Comparison of ENCODE assay signal across 10 cellular contexts in the genomic region with DNA sequence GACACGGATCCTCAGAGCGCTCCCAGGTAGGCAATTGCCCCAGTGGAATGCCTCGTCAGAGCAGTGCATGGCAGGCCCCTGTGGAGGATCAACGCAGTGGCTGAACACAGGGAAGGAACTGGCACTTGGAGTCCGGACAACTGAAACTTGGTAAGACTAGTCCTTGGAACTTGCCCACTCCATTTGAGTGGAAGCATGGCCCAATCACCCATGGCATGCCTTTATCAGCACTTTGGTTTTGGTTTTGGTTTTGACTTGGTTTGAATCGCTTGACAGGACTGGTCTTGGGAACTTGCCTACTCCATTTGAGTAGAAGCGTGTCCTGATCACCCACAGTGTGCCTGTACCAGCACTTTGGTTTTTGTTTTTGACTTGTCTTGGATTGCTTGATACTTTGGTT. TPM values are rescaled to one million over a fixed set of nuclear protein-coding genes. Genes with fewer than 3 reads are reported as not detected.
DNase-seq lines count a peak whose midpoint lies in the region; ATAC-seq and TF ChIP-seq lines count a peak whose summit lies in the region.
"Not testable (repeated sequence)": the region's sequence is repeated elsewhere in the genome, so short reads cannot be mapped to it uniquely, and the experiment has no call there.
"Had no signal": no experiment of that assay in that cellular context is flagged by ENCODE, and none has a peak within 500 bp of the region (broad histone marks: within the 10 kb centered on the region; RNA-seq: fewer than 3 reads in every experiment).

No MANE protein-coding gene starts in this region.

- H3K36me3 Mint-ChIP-seq in CD8-positive, alpha-beta T cell; T-cell; activated naive CD4-positive, alpha-beta T cell treated with anti-CD3 and anti-CD28 coated beads, Interleukin-2, amount 50 U/mL, for 24 hours; endodermal cell (ENCODE audit: low read depth): not testable (repeated sequence)
- peaks cover 30% of the 10 kb centered on the region for H3K36me3 Mint-ChIP-seq in activated CD4-positive, alpha-beta memory T cell treated with anti-CD3 and anti-CD28 coated beads for 36 hours
- H3K36me3 Mint-ChIP-seq in stimulated activated naive B cell treated with anti-CD40 and anti-IgM and Interleukin-4, amounts not matched to agents 10 μg/mL and 1 μg/mL and 100 μg/mL, for 72 hours: peaks cover 12 to 34% of the 10 kb centered on the region in 2 donors

- CTCF ChIA-PET in CD8-positive, alpha-beta T cell (lab: Charles Lee): interaction anchor here (1.8 kb wide), 1 partner anchor 16 kb away, joined by 4 read pairs; no protein-coding TSS in a partner anchor
- CTCF ChIA-PET in T-cell (lab: Charles Lee); activated CD4-positive, alpha-beta memory T cell treated with anti-CD3 and anti-CD28 coated beads for 36 hours (lab: Charles Lee): not testable (repeated sequence)

- not testable (repeated sequence) for H3K36me3 ChIP-seq in CD8-positive, alpha-beta T cell (ENCODE audit: insufficient read depth, low read length); endodermal cell (ENCODE audit: control insufficient read depth, insufficient read depth, low read length)

- H3K9ac ChIP-seq in endodermal cell (ENCODE audit: extremely low read depth, low read length, poor library complexity, severe bottlenecking): not testable (repeated sequence)

- not testable (repeated sequence) for ATAC-seq in CD8-positive, alpha-beta T cell; T-cell (replicated peaks in 1 of 4); stimulated activated naive B cell treated with anti-CD40 and anti-IgM and Interleukin-4, amounts not matched to agents 10 μg/mL and 1 μg/mL and 100 μg/mL, for 72 hours (replicated peaks)

- not testable (repeated sequence) for H3K4me3 ChIP-seq in CD8-positive, alpha-beta T cell (ENCODE audit: low read depth, low read length); endodermal cell (ENCODE audit: low read length)

- H3K27ac Mint-ChIP-seq in CD8-positive, alpha-beta T cell; endodermal cell: not testable (repeated sequence)
- H3K27ac Mint-ChIP-seq in T-cell: peak overlapping the region; percentile 65 to 85
- H3K27ac Mint-ChIP-seq in activated CD4-positive, alpha-beta memory T cell treated with anti-CD3 and anti-CD28 coated beads for 36 hours: peak overlapping the region; percentile 99
- peak overlapping the region; percentile 82 for H3K27ac Mint-ChIP-seq in activated naive CD4-positive, alpha-beta T cell treated with anti-CD3 and anti-CD28 coated beads, Interleukin-2, amount 50 U/mL, for 24 hours
- H3K27ac Mint-ChIP-seq in stimulated activated naive B cell treated with anti-CD40 and anti-IgM and Interleukin-4, amounts not matched to agents 10 μg/mL and 1 μg/mL and 100 μg/mL, for 72 hours: peak overlapping the region; percentile 99

- H3K9me3 Mint-ChIP-seq in CD8-positive, alpha-beta T cell; T-cell; activated CD4-positive, alpha-beta memory T cell treated with anti-CD3 and anti-CD28 coated beads for 36 hours; activated naive CD4-positive, alpha-beta T cell treated with anti-CD3 and anti-CD28 coated beads, Interleukin-2, amount 50 U/mL, for 24 hours; stimulated activated naive B cell treated with anti-CD40 and anti-IgM and Interleukin-4, amounts not matched to agents 10 μg/mL and 1 μg/mL and 100 μg/mL, for 72 hours: not testable (repeated sequence)
- H3K9me3 Mint-ChIP-seq in endodermal cell: peaks cover 28% of the 10 kb centered on the region

- WGBS in endodermal cell (ENCODE audit: insufficient coverage in 1 of 2, insufficient read length in 1 of 2), 2 experiments: 93 to 94% methylated on average over 6 to 7 of the region's 7 CpGs

- not testable (repeated sequence) for H3K9me3 ChIP-seq in CD8-positive, alpha-beta T cell (ENCODE audit: low read length); endodermal cell (ENCODE audit: control insufficient read depth, low read length)

- H3K27ac ChIP-seq in CD8-positive, alpha-beta T cell (ENCODE audit: low read depth, low read length); endodermal cell (ENCODE audit: low read depth, low read length): not testable (repeated sequence)

- POLR2A ChIA-PET in CD8-positive, alpha-beta T cell (lab: Charles Lee); T-cell (lab: Charles Lee): not testable (repeated sequence)
- POLR2A ChIA-PET in activated CD4-positive, alpha-beta memory T cell treated with anti-CD3 and anti-CD28 coated beads for 36 hours (lab: Charles Lee): interaction anchor here (3.7 to 5.5 kb wide), 3 partner anchors 12 to 39 kb away, joined by 33 to 114 read pairs (median 41); no protein-coding TSS in a partner anchor

- intact Hi-C loops in CD8-positive, alpha-beta T cell (cut with DNase I, micrococcal nuclease); activated CD4-positive, alpha-beta memory T cell treated with anti-CD3 and anti-CD28 coated beads for 36 hours (cut with micrococcal nuclease): not testable (repeated sequence)

- H3K4me3 Mint-ChIP-seq in CD8-positive, alpha-beta T cell: peak overlapping the region; percentile 3
- H3K4me3 Mint-ChIP-seq in T-cell: peak overlapping the region; percentile 7 to 52 (median 9)
- peak overlapping the region; percentile 50 for H3K4me3 Mint-ChIP-seq in activated CD4-positive, alpha-beta memory T cell treated with anti-CD3 and anti-CD28 coated beads for 36 hours
- peak overlapping the region; percentile 11 for H3K4me3 Mint-ChIP-seq in activated naive CD4-positive, alpha-beta T cell treated with anti-CD3 and anti-CD28 coated beads, Interleukin-2, amount 50 U/mL, for 24 hours
- not testable (repeated sequence) for H3K4me3 Mint-ChIP-seq in endodermal cell
- H3K4me3 Mint-ChIP-seq in stimulated activated naive B cell treated with anti-CD40 and anti-IgM and Interleukin-4, amounts not matched to agents 10 μg/mL and 1 μg/mL and 100 μg/mL, for 72 hours: peak overlapping the region; percentile 55 to 72

- H3K4me1 ChIP-seq in CD8-positive, alpha-beta T cell (ENCODE audit: insufficient read depth, low read length): peaks cover 28% of the 10 kb centered on the region
- H3K4me1 ChIP-seq in endodermal cell (ENCODE audit: control insufficient read depth, insufficient read depth, low read length): not testable (repeated sequence)

- peaks cover 37% of the 10 kb centered on the region for H3K4me1 Mint-ChIP-seq in CD8-positive, alpha-beta T cell (ENCODE audit: low read depth)
- H3K4me1 Mint-ChIP-seq in T-cell: peaks cover 51 to 57% (median 56%) of the 10 kb centered on the region in 3 donors
- H3K4me1 Mint-ChIP-seq in activated CD4-positive, alpha-beta memory T cell treated with anti-CD3 and anti-CD28 coated beads for 36 hours (ENCODE audit: low read depth): peaks cover 60% of the 10 kb centered on the region
- peaks cover 43% of the 10 kb centered on the region for H3K4me1 Mint-ChIP-seq in activated naive CD4-positive, alpha-beta T cell treated with anti-CD3 and anti-CD28 coated beads, Interleukin-2, amount 50 U/mL, for 24 hours
- H3K4me1 Mint-ChIP-seq in endodermal cell: not testable (repeated sequence)
- peaks cover 56 to 79% of the 10 kb centered on the region in 2 donors for H3K4me1 Mint-ChIP-seq in stimulated activated naive B cell treated with anti-CD40 and anti-IgM and Interleukin-4, amounts not matched to agents 10 μg/mL and 1 μg/mL and 100 μg/mL, for 72 hours

- not testable (repeated sequence) for H3K27me3 Mint-ChIP-seq in CD8-positive, alpha-beta T cell (ENCODE audit: low read depth); T-cell; activated CD4-positive, alpha-beta memory T cell treated with anti-CD3 and anti-CD28 coated beads for 36 hours; activated naive CD4-positive, alpha-beta T cell treated with anti-CD3 and anti-CD28 coated beads, Interleukin-2, amount 50 U/mL, for 24 hours; endodermal cell (ENCODE audit: insufficient read depth); stimulated activated naive B cell treated with anti-CD40 and anti-IgM and Interleukin-4, amounts not matched to agents 10 μg/mL and 1 μg/mL and 100 μg/mL, for 72 hours

- DNase-seq in CD8-positive, alpha-beta T cell; stimulated activated naive B cell treated with anti-CD40 and anti-IgM and Interleukin-4, amounts not matched to agents 10 μg/mL and 1 μg/mL and 100 μg/mL, for 72 hours: not testable (repeated sequence)
- DNase-seq in T-cell: peak in 1 of 34 experiments; percentile 0
- peak; percentile 47 for DNase-seq in activated CD4-positive, alpha-beta memory T cell treated with anti-CD3 and anti-CD28 coated beads for 36 hours
- DNase-seq in activated T-cell treated with anti-CD3 and anti-CD28 coated beads, Interleukin-2, amount 50 U/mL, for 48 hours: peak; percentile 27
- DNase-seq in endodermal cell: peak; percentile 20

- not testable (repeated sequence) for TF ChIP-seq CTCF in CD8-positive, alpha-beta T cell (IDR thresholded peaks at IDR 0.05); endodermal cell (conservative IDR thresholded peaks at IDR 0.05)

- H3K27me3 ChIP-seq in CD8-positive, alpha-beta T cell (ENCODE audit: insufficient read depth, low read length); endodermal cell (ENCODE audit: control insufficient read depth, insufficient read depth, low read length, poor library complexity, severe bottlenecking): not testable (repeated sequence)

RNA-seq across cellular contexts. Expression of a gene that starts 8.1 kb away (rescaled TPM):
- 100 to 1,000 TPM; 318 to 324 TPM for total RNA-seq in CD8-positive, alpha-beta T cell
- total RNA-seq in T-cell (100 to 1,000 TPM; 227 to 387 (median 255) TPM), endodermal cell (not detected)
- total RNA-seq in activated CD4-positive, alpha-beta memory T cell treated with anti-CD3 and anti-CD28 coated beads for 36 hours: 100 to 1,000 TPM; 302 to 306 TPM
- not detected for polyA plus RNA-seq in endodermal cell (2013, experiment 1 of 2)
- polyA plus RNA-seq in endodermal cell (2013, experiment 2 of 2): not detected
- total RNA-seq: Calu3, H9, HepG2 had no signal
- polyA plus RNA-seq: HepG2 had no signal

Comparison
In these comparisons a context has a peak if more than half of its experiments do, and no peak if none do; other contexts are left out.
1. RNA of a gene that starts 8.1 kb away (total RNA-seq): 318 to 324 TPM in CD8-positive, alpha-beta T cell, 302 to 306 TPM in activated CD4-positive, alpha-beta memory T cell treated with anti-CD3 and anti-CD28 coated beads for 36 hours and 227 to 387 TPM in T-cell; not detected in endodermal cell; every median in the first group is over 100 times any median in the second.